In genomic region chr12:108338915-108339657, GRCh38 we compare ENCODE assay signal across 12 cellular contexts. TPM values are rescaled to one million over a fixed set of nuclear protein-coding genes. Genes with fewer than 3 reads are reported as not detected.
DNase-seq lines count a peak whose midpoint lies in the region; ATAC-seq and TF ChIP-seq lines count a peak whose summit lies in the region.
"Had no signal": no experiment of that assay in that cellular context is flagged by ENCODE, and none has a peak within 500 bp of the region (broad histone marks: within the 10 kb centered on the region; RNA-seq: fewer than 3 reads in every experiment).

CMKLR1 (minus strand) TSS chr12:108339311; CDS start chr12:108293591, 45,720 bp downstream.

- H3K27me3 ChIP-seq in muscle layer of colon (ENCODE audit: control insufficient read depth in 1 of 2, insufficient read depth in 2 of 2, low read length in 2 of 2) (peaks cover 0 to 10% of the 10 kb centered on the region in 2 donors), transverse colon (peaks cover 14% of the 10 kb centered on the region)

- intact Hi-C loops in transverse colon (cut with DNase I; ENCODE audit: low total_unique reads), result no loop called here

- peak within 1 kb of the TSS; percentile 52 for H3K27ac ChIP-seq in muscle layer of colon (ENCODE audit: low read depth, low read length)
- peak within 1 kb of the TSS; percentile 46 to 66 (median 52) for H3K27ac ChIP-seq in transverse colon
- H3K27ac ChIP-seq: 22Rv1, epithelial cell of prostate had no signal

- H3K4me3 ChIP-seq in muscle layer of colon (ENCODE audit: low read depth in 1 of 2, low read length in 2 of 2) (peak within 1 kb of the TSS; percentile 39 to 52), transverse colon (peak within 1 kb of the TSS in 3 of 4 donors; percentile 12 to 36 (median 15))

- H3K36me3 ChIP-seq in muscle layer of colon (ENCODE audit: insufficient read depth, low read length) (no peaks in the 10 kb centered on the region), transverse colon (no peaks in the 10 kb centered on the region)

- no peak within 1 kb of the TSS for H3K9ac ChIP-seq in muscle layer of colon (ENCODE audit: low read length)

- no peak for TF ChIP-seq EP300 in transverse colon (IDR thresholded peaks at IDR 0.05; ENCODE audit: low read depth)

- DNase-seq in DMS 273 (lab: John Stamatoyannopoulos, UW; ENCODE audit: unreplicated experiment), result peak; percentile 23
- DNase-seq in DMS 273 treated with DMSO at 0.1 percent for 48 hours (lab: John Stamatoyannopoulos, UW), result no peak
- DNase-seq in fibroblast of gingiva (ENCODE audit: low read depth), result peak; percentile 15
- peak; percentile 32 for DNase-seq in transverse colon
- DNase-seq in COR-L47 (lab: John Stamatoyannopoulos, UW), result no peak
- DNase-seq: activated CD8-positive, alpha-beta memory T cell treated with anti-CD3 and anti-CD28 coated beads, Interleukin-2, amount 50 U/mL, for 4 hours; SIG-M5 had no signal

- no peaks in the 10 kb centered on the region for H3K9me3 ChIP-seq in muscle layer of colon (ENCODE audit: low read length)
- H3K9me3 ChIP-seq in transverse colon, result no peaks in the 10 kb centered on the region

- ATAC-seq in HG03135 (IDR thresholded peaks at IDR 0.05; ENCODE audit: unreplicated experiment) (no peak), GM21723 (IDR thresholded peaks at IDR 0.05; ENCODE audit: unreplicated experiment) (no peak)

- H3K4me1 ChIP-seq in muscle layer of colon (ENCODE audit: insufficient read depth, low read length), result peaks cover 6% of the 10 kb centered on the region
- peaks cover 0 to 8% (median 3%) of the 10 kb centered on the region in 4 donors for H3K4me1 ChIP-seq in transverse colon

- 10 to 29% methylated on average over 2 to 23 of the region's 24 CpGs for WGBS in transverse colon (ENCODE audit: low coverage in 1 of 2), 2 donors

- no peak for TF ChIP-seq CTCF in transverse colon (IDR thresholded peaks at IDR 0.05)

- in situ Hi-C loops in transverse colon (cut with MboI; ENCODE audit: low pct_ligation_motif_present in 1 of 4, low pct_unique_long_range_greater_than_20kb in 1 of 4, low sequenced_read_pairs in 3 of 4), result no loop called here

- TF ChIP-seq POLR2A in transverse colon (IDR thresholded peaks at IDR 0.05), result peak; percentile 32

RNA-seq across cellular contexts. Expression of gene CMKLR1, which starts in this region (rescaled TPM):
- 10 to 100 TPM in 1 of 4 donors, 1 to 10 TPM in 3; 4.2 to 13.5 (median 4.5) TPM for total RNA-seq in transverse colon

Comparison
In these comparisons a context has a peak if more than half of its experiments do, and no peak if none do; other contexts are left out.
1. DNase-seq: peak in DMS 273 (single experiment), fibroblast of gingiva (single experiment) and transverse colon (single experiment); none in DMS 273 treated with DMSO at 0.1 percent for 48 hours (single experiment) and COR-L47 (single experiment).